Comparison of ENCODE assay signal across 11 cellular contexts in genomic region chr3:11690863-11691833, GRCh38. TPM values are rescaled to one million over a fixed set of nuclear protein-coding genes. Genes with fewer than 3 reads are reported as not detected.
DNase-seq lines count a peak whose midpoint lies in the region; ATAC-seq and TF ChIP-seq lines count a peak whose summit lies in the region.
"Had no signal": no experiment of that assay in that cellular context is flagged by ENCODE, and none has a peak within 500 bp of the region (broad histone marks: within the 10 kb centered on the region; RNA-seq: fewer than 3 reads in every experiment).

No MANE protein-coding gene starts in this region.

- CTCF ChIA-PET in RWPE1 (lab: Yijun Ruan, JAX): interaction anchor here (0.7 kb wide), 2 partner anchors 46 to 356 kb away, joined by 3 read pairs; no protein-coding TSS in a partner anchor

- intact Hi-C loops in psoas muscle (cut with DNase I): no loop called here

- no peaks in the 10 kb centered on the region for H3K36me3 ChIP-seq in psoas muscle (ENCODE audit: insufficient read depth in 1 of 2, low read depth in 1 of 2)

- H3K4me1 ChIP-seq in psoas muscle: no peaks in the 10 kb centered on the region

- H3K27me3 ChIP-seq in psoas muscle (ENCODE audit: insufficient read depth in 3 of 3, low read length in 2 of 3): no peaks in the 10 kb centered on the region

- POLR2A ChIA-PET in RWPE1 (lab: Yijun Ruan, JAX; ENCODE audit: low non-redundant PET): interaction anchor here (0.6 kb wide), 1 partner anchor 313 kb away, joined by 5 read pairs; no protein-coding TSS in a partner anchor

- WGBS in psoas muscle, 3 donors: 72 to 79% (median 72%) methylated on average over 8 of the region's 8 CpGs

- H3K9me3 ChIP-seq in psoas muscle: no peaks in the 10 kb centered on the region

- H3K27ac ChIP-seq in RWPE1: peak overlapping the region; percentile 62
- H3K27ac ChIP-seq in psoas muscle: no peak overlapping the region

- no peak overlapping the region for H3K4me3 ChIP-seq in fibroblast of the aortic adventitia (ENCODE audit: low read depth, low read length)
- no peak overlapping the region for H3K4me3 ChIP-seq in psoas muscle

- no peak for ATAC-seq in HG03442 (IDR thresholded peaks at IDR 0.05; ENCODE audit: unreplicated experiment)
- ATAC-seq in psoas muscle: no peak
- ATAC-seq: activated T-cell treated with anti-CD3 and anti-CD28 coated beads, Interleukin-2, amount 50 U/mL, for 4 hours had no signal

- no peak for TF ChIP-seq CTCF in RWPE1 (conservative IDR thresholded peaks at IDR 0.05; ENCODE audit: low read depth)
- no peak for TF ChIP-seq CTCF in fibroblast of the aortic adventitia (IDR thresholded peaks at IDR 0.05; ENCODE audit: insufficient read depth, low read length)
- no peak for TF ChIP-seq CTCF in psoas muscle (IDR thresholded peaks at IDR 0.05)

- DNase-seq in HK-2 (ENCODE audit: unreplicated experiment) (peak; percentile 9), RWPE1 (ENCODE audit: low spot score) (peak; percentile 40), fibroblast of the aortic adventitia (ENCODE audit: low read depth) (peak; percentile 52), renal cortical epithelial cell (ENCODE audit: low read depth) (peak; percentile 81), superior temporal gyrus (ENCODE audit: extremely low spot score) (no peak), psoas muscle (no peak)
- no peak for DNase-seq in activated CD4-positive, alpha-beta T cell treated with anti-CD3 and anti-CD28 coated beads, Interleukin-2, amount 50 U/mL, for 1 hour
- DNase-seq: activated T-cell treated with anti-CD3 and anti-CD28 coated beads, Interleukin-2, amount 50 U/mL, for 4 hours; caudate nucleus; NCI-H1436 treated with DMSO at 0.1 percent for 48 hours had no signal

RNA-seq across cellular contexts. Expression of gene VGLL4, which starts 47.4 kb away (rescaled TPM):
- total RNA-seq in fibroblast of the aortic adventitia (ENCODE audit: low replicate concordance) (94.2 and 131 TPM in 2 replicates), renal cortical epithelial cell (51.2 and 67.7 TPM in 2 replicates), psoas muscle (10 to 100 TPM; 11.2 to 14.8 (median 12.7) TPM)
- polyA plus RNA-seq in psoas muscle: 10 to 100 TPM in 1 of 3 donors, 1 to 10 TPM in 2; 8.0 to 14.5 (median 8.3) TPM

Comparison
In these comparisons a context has a peak if more than half of its experiments do, and no peak if none do; other contexts are left out.
1. DNase-seq: peak in HK-2 (single experiment), RWPE1 (single experiment), fibroblast of the aortic adventitia (single experiment) and renal cortical epithelial cell (single experiment); none in superior temporal gyrus (single experiment), activated CD4-positive, alpha-beta T cell treated with anti-CD3 and anti-CD28 coated beads, Interleukin-2, amount 50 U/mL, for 1 hour (single experiment) and psoas muscle (0 of 2).